13 cellular contexts compared by ENCODE assay signal in the genomic region with DNA sequence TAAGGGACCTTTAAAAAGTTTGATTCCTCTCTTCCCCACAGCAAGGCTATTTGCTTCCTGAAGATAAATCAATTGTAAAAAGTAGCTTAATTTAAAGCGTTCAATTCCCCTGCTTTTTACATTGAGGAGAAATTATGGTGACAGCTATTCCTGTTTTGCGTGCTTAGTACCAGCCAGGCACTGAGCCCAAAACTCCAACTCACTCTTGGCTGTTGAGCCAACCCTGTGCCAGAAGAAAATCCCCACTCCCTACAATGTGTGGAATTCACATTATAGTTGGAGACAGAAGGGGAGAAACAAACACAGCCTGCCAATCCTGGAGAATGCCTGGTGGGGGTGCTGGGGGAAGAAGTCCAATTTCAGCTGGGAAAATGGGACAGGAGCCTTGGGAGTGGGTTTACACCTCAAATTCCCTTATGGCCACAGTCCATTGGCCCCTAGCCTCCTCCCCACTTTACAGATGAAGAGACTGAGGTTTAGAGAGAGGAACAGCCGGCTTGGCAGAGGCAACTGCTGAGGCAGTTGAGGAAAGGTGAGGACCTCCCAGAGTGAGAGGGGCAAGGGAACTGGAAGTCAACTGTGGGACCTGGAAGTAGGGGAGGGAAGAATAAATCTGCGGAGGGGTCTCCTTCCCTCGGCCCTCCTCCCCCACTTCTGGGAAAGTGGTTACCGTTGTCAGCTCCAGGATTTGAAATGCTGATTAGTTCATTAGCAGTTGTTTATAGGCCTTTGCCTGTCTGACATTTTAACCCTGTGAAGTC. TPM values are rescaled to one million over a fixed set of nuclear protein-coding genes. Genes with fewer than 3 reads are reported as not detected.
DNase-seq lines count a peak whose midpoint lies in the region; ATAC-seq, FAIRE-seq and TF ChIP-seq lines count a peak whose summit lies in the region.
"Had no signal": no experiment of that assay in that cellular context is flagged by ENCODE, and none has a peak within 500 bp of the region (broad histone marks: within the 10 kb centered on the region; RNA-seq: fewer than 3 reads in every experiment).

No MANE protein-coding gene starts in this region.

- no peak for FAIRE-seq in pancreas (lab: Jason Lieb, UNC)

- TF ChIP-seq CTCF in OCI-LY3 (IDR thresholded peaks at IDR 0.05; ENCODE audit: low read depth, low read length) = no peak
- no peak for TF ChIP-seq CTCF in pancreas (IDR thresholded peaks at IDR 0.05)
- no peak for TF ChIP-seq CTCF in psoas muscle (IDR thresholded peaks at IDR 0.05)

- H3K36me3 ChIP-seq in OCI-LY3 (replicated peaks; ENCODE audit: low read depth, low read length) (no peaks in the 10 kb centered on the region), pancreas (no peaks in the 10 kb centered on the region), psoas muscle (ENCODE audit: insufficient read depth in 1 of 2, low read depth in 1 of 2) (no peaks in the 10 kb centered on the region)

- H3K9me3 ChIP-seq in OCI-LY3 (ENCODE audit: insufficient read depth, low read length) (no peaks in the 10 kb centered on the region), pancreas (no peaks in the 10 kb centered on the region), psoas muscle (no peaks in the 10 kb centered on the region)

- peak overlapping the region; percentile 75 for H3K9ac ChIP-seq in OCI-LY3 (ENCODE audit: low read length)

- H3K4me1 ChIP-seq in OCI-LY3 (ENCODE audit: low read length) = peaks cover 94% of the 10 kb centered on the region
- peaks cover 4 to 41% (median 35%) of the 10 kb centered on the region in 3 donors for H3K4me1 ChIP-seq in pancreas
- H3K4me1 ChIP-seq in psoas muscle = no peaks in the 10 kb centered on the region

- intact Hi-C loops in pancreas (cut with DNase I) (no loop called here), psoas muscle (cut with DNase I) (no loop called here)

- H3K79me2 ChIP-seq in OCI-LY3 (ENCODE audit: low read length) = no peaks in the 10 kb centered on the region; the same call in 1 of the 2 replicates

- peak overlapping the region; percentile 42 for H2AFZ ChIP-seq in OCI-LY3 (ENCODE audit: low read depth, low read length)

- no peaks in the 10 kb centered on the region for H4K20me1 ChIP-seq in OCI-LY3 (ENCODE audit: insufficient read depth, low read length)

- DNase-seq in Daoy (ENCODE audit: low read depth) (peak; percentile 27), fibroblast of peridontal ligament (ENCODE audit: extremely low read depth) (peak; percentile 27), pancreas (no peak), psoas muscle (no peak)
- DNase-seq in stimulated activated naive CD4-positive, alpha-beta T cell (lab: John Stamatoyannopoulos, UW) = no peak
- DNase-seq: activated CD4-positive, alpha-beta T cell treated with anti-CD3 and anti-CD28 coated beads for 36 hours; GOT3; IMR-90; left colon; NCI-H2029 treated with DMSO at 0.1 percent for 48 hours had no signal

- no peaks in the 10 kb centered on the region for H3K27me3 ChIP-seq in OCI-LY3 (ENCODE audit: low read depth, low read length)
- no peaks in the 10 kb centered on the region for H3K27me3 ChIP-seq in pancreas
- H3K27me3 ChIP-seq in psoas muscle (ENCODE audit: insufficient read depth in 3 of 3, low read length in 2 of 3) = peaks cover 0 to 12% (median 0%) of the 10 kb centered on the region in 3 donors

- 32 to 40% methylated on average over 6 of the region's 6 CpGs for WGBS in pancreas, 2 donors
- WGBS in psoas muscle, 3 donors = 25 to 33% (median 33%) methylated on average over 6 of the region's 6 CpGs

- H3K4me2 ChIP-seq in OCI-LY3 (ENCODE audit: low read length) = peak overlapping the region; percentile 90

- ATAC-seq in pancreas (peak; percentile 32 to 57 (median 40)), GM18873 (IDR thresholded peaks at IDR 0.05; ENCODE audit: low FRiP score, unreplicated experiment) (no peak), HG02759 (IDR thresholded peaks at IDR 0.05; ENCODE audit: unreplicated experiment) (no peak), psoas muscle (no peak)
- ATAC-seq: activated CD4-positive, alpha-beta T cell treated with anti-CD3 and anti-CD28 coated beads for 36 hours; left colon had no signal

- H3K27ac ChIP-seq in OCI-LY3 (ENCODE audit: low read length) (peak overlapping the region; percentile 92), pancreas (peak overlapping the region in 2 of 4 donors; percentile 77 to 87), psoas muscle (no peak overlapping the region)

- H3K4me3 ChIP-seq in OCI-LY3 (ENCODE audit: low read length) = no peak overlapping the region
- H3K4me3 ChIP-seq in pancreas = no peak overlapping the region
- H3K4me3 ChIP-seq in psoas muscle = no peak overlapping the region

RNA-seq across cellular contexts. Expression of gene CDH1, which starts 26.1 kb away (rescaled TPM):
- under 0.01 TPM in 1 of 2 replicates, not detected in the other for total RNA-seq in Daoy (2014; rRNA removed; shearing (Covaris generic))
- total RNA-seq in pancreas (100 to 1,000 TPM; 119 to 258 (median 162) TPM), psoas muscle (under 1 TPM in 2 of 4 donors, not detected in 2; 0.24 to 0.63 TPM)
- polyA plus RNA-seq in pancreas (10 to 100 TPM; 52.8 to 78.8 TPM), psoas muscle (under 1 TPM; 0.04 to 0.09 (median 0.06) TPM)
- polyA plus RNA-seq: IMR-90 had no signal

Comparison
In these comparisons a context has a peak if more than half of its experiments do, and no peak if none do; other contexts are left out.
1. DNase-seq: peak in Daoy (single experiment) and fibroblast of peridontal ligament (single experiment); none in pancreas (0 of 6), stimulated activated naive CD4-positive, alpha-beta T cell (0 of 6) and psoas muscle (0 of 2).
2. ATAC-seq: peak in pancreas (4 of 4); none in GM18873 (single experiment), HG02759 (single experiment) and psoas muscle (0 of 4).
3. RNA of gene CDH1, which starts 26.1 kb away (total RNA-seq): 119 to 258 TPM in pancreas; 0.24 to 0.63 TPM in psoas muscle and under 0.01 TPM in Daoy; every median in the first group is over 10 times any median in the second.